ENCODE assay signal across 8 cellular contexts in the genomic region with DNA sequence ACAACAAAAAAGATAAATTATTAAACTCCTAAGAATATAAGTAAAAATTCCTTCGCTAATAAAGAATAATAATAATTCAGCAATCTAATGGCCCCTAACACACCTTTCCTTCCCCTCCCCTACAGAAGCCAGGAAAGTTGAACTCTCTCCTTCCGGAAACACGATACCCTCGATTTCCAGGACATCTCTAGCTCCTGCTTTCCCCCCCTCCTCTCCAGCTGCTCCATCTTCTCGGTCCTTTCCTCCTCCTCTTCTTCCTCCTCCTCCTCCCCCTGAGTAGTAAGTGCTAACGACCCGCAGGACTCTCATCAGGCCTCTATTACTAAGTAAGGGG. TPM values are rescaled to one million over a fixed set of nuclear protein-coding genes. Genes with fewer than 3 reads are reported as not detected.
DNase-seq lines count a peak whose midpoint lies in the region; ATAC-seq, FAIRE-seq and TF ChIP-seq lines count a peak whose summit lies in the region.

No MANE protein-coding gene starts in this region.

- peak overlapping the region; percentile 69 to 89 for H3K9ac ChIP-seq in K562 (ENCODE audit: insufficient read depth in 1 of 2, low read depth in 2 of 2, low read length in 2 of 2)

- peak overlapping the region; percentile 81 for H3K4me3 ChIP-seq in MG63
- peak overlapping the region; percentile 93 for H3K4me3 ChIP-seq in K562
- H3K4me3 ChIP-seq in lung, result peak overlapping the region; percentile 69

- H3K79me2 ChIP-seq in K562 (ENCODE audit: control insufficient read depth, insufficient read depth, low read length), result peaks cover 33% of the 10 kb centered on the region

- no peaks in the 10 kb centered on the region; the same call in 1 of the 2 replicates for H3K27me3 ChIP-seq in MG63
- H3K27me3 ChIP-seq in K562 (ENCODE audit: control insufficient read depth in 2 of 2, insufficient read depth in 2 of 2, low read length in 2 of 2), result no peaks in the 10 kb centered on the region
- no peaks in the 10 kb centered on the region for H3K27me3 ChIP-seq in lung (ENCODE audit: control insufficient read depth, insufficient read depth)

- H3K4me1 ChIP-seq in K562 (replicated peaks in 1 of 2; ENCODE audit: control insufficient read depth in 2 of 2, insufficient read depth in 2 of 2, low read length in 2 of 2) (no peaks in the 10 kb centered on the region; a peak in 3 of 5 replicates), lung (ENCODE audit: control insufficient read depth in 2 of 2, insufficient read depth in 2 of 2, low read length in 2 of 2) (peaks cover 0 to 1% of the 10 kb centered on the region in 2 donors)

- no peak for TF ChIP-seq EP300 in K562 (IDR thresholded peaks at IDR 0.05; ENCODE audit: low read length)

- in situ Hi-C loops in K562 (cut with MboI), result no loop called here

- DNase-seq in DMS53 treated with DMSO at 0.1 percent for 48 hours (lab: John Stamatoyannopoulos, UW; ENCODE audit: unreplicated experiment) (peak; percentile 35), MG63 (no peak), K562 (ENCODE audit: extremely low read depth in 1 of 4, low spot score in 3 of 4) (peak in 2 of 4 experiments; percentile 11 to 34), lung (ENCODE audit: low spot score) (no peak), retina (no peak)
- no peak for DNase-seq in stimulated activated naive CD4-positive, alpha-beta T cell treated with Interleukin-2 at 50 U/mL for 16 hours (lab: John Stamatoyannopoulos, UW)
- DNase-seq in activated CD4-positive, alpha-beta T cell treated with anti-CD3 and anti-CD28 coated beads for 48 hours, result no peak

- 0% methylated on average over 4 of the region's 7 CpGs for WGBS in K562 (ENCODE audit: insufficient coverage, low coverage, missing lambda C conversion rate)
- 1 to 3% methylated on average over 7 of the region's 7 CpGs for WGBS in lung, 2 donors

- POLR2A ChIA-PET in K562 (lab: Yijun Ruan, JAX), result no interaction called here

- TF ChIP-seq CTCF in K562 (IDR thresholded peaks at IDR 0.05 in 2 of 3, conservative IDR thresholded peaks at IDR 0.05 in 1 of 3; ENCODE audit: insufficient read depth in 2 of 3, low read depth in 1 of 3, low read length in 3 of 3) (no peak), lung (IDR thresholded peaks at IDR 0.05; ENCODE audit: control extremely low read depth, extremely low read depth) (no peak)

- no peak for TF ChIP-seq RAD21 in K562 (CRISPR knock-in tag; conservative IDR thresholded peaks at IDR 0.05 in 1 of 2, IDR thresholded peaks at IDR 0.05 in 1 of 2)

- BruUV-seq in K562 (replicated peaks; lab: Mats Ljungman, UMichigan), result no TSS peak

- no peaks in the 10 kb centered on the region for H4K20me1 ChIP-seq in K562 (replicated peaks; ENCODE audit: control insufficient read depth, insufficient read depth, low read length)

- peak overlapping the region; percentile 83 for H3K4me2 ChIP-seq in K562 (ENCODE audit: insufficient read depth, low read length)

- FAIRE-seq in K562 (lab: Jason Lieb, UNC), result no peak

- H3K36me3 ChIP-seq in MG63 (no peaks in the 10 kb centered on the region), K562 (ENCODE audit: control insufficient read depth, insufficient read depth, low read length) (no peaks in the 10 kb centered on the region), lung (ENCODE audit: control insufficient read depth in 2 of 2, insufficient read depth in 2 of 2, low read length in 2 of 2) (no peaks in the 10 kb centered on the region)

- H3K27ac ChIP-seq in K562 (ENCODE audit: extremely low read depth, low read depth, low read length), result peak overlapping the region; percentile 63
- peak overlapping the region in 1 of 2 donors; percentile 83 for H3K27ac ChIP-seq in lung (ENCODE audit: low read depth in 1 of 2, low read length in 1 of 2)

- TF ChIP-seq POLR2A in K562 (conservative IDR thresholded peaks at IDR 0.05), result no peak

- no peaks in the 10 kb centered on the region for H3K9me3 ChIP-seq in MG63
- H3K9me3 ChIP-seq in K562 (replicated peaks; ENCODE audit: control insufficient read depth, insufficient read depth, low read depth, low read length), result no peaks in the 10 kb centered on the region
- H3K9me3 ChIP-seq in lung (ENCODE audit: control insufficient read depth in 2 of 2, insufficient read depth in 1 of 2, low read length in 1 of 2), result no peaks in the 10 kb centered on the region

- ATAC-seq in K562 (no peak), lung (ENCODE audit: insufficient read depth, low FRiP score) (no peak), HG02852 (IDR thresholded peaks at IDR 0.05; ENCODE audit: unreplicated experiment) (no peak)

- CTCF ChIA-PET in K562 (lab: Yijun Ruan, JAX; ENCODE audit: low intra/inter-chr PET ratio), result no interaction called here

- intact Hi-C loops in K562 (cut with micrococcal nuclease), result no loop called here

- H3K9me1 ChIP-seq in K562 (ENCODE audit: control insufficient read depth, insufficient read depth, low read length), result no peaks in the 10 kb centered on the region

- H2AFZ ChIP-seq in K562 (ENCODE audit: low read depth, low read length), result peak overlapping the region; percentile 99

TF ChIP-seq in K562, 482 proteins besides CTCF, POLR2A, EP300 and RAD21 (continues in another document):
- TF ChIP-seq ILK (tag; IDR thresholded peaks at IDR 0.05; ENCODE audit: borderline replicate concordance, low read depth) (no peak), PKNOX1 (IDR thresholded peaks at IDR 0.05) (no peak), PTBP1 (IDR thresholded peaks at IDR 0.05; ENCODE audit: low read depth, low read length) (no peak), HDAC2 (IDR thresholded peaks at IDR 0.05) (0 out of 2 replicates have a peak, but pooled peaks have one; percentile 14), ELF2 (CRISPR knock-in tag; IDR thresholded peaks at IDR 0.05) (no peak), JUND (IDR thresholded peaks at IDR 0.05; ENCODE audit: borderline replicate concordance, low read depth, low read length) (no peak), JUND (tag; IDR thresholded peaks at IDR 0.05; ENCODE audit: borderline replicate concordance, low read depth, low read length) (no peak), GTF2F1 (IDR thresholded peaks at IDR 0.05; ENCODE audit: low read depth, low read length) (no peak), LEF1 (IDR thresholded peaks at IDR 0.05) (no peak), POLR3A (IDR thresholded peaks at IDR 0.05; ENCODE audit: borderline replicate concordance, extremely low read depth, insufficient read depth, insufficient read length) (no peak)
- TF ChIP-seq, protein P1, sequence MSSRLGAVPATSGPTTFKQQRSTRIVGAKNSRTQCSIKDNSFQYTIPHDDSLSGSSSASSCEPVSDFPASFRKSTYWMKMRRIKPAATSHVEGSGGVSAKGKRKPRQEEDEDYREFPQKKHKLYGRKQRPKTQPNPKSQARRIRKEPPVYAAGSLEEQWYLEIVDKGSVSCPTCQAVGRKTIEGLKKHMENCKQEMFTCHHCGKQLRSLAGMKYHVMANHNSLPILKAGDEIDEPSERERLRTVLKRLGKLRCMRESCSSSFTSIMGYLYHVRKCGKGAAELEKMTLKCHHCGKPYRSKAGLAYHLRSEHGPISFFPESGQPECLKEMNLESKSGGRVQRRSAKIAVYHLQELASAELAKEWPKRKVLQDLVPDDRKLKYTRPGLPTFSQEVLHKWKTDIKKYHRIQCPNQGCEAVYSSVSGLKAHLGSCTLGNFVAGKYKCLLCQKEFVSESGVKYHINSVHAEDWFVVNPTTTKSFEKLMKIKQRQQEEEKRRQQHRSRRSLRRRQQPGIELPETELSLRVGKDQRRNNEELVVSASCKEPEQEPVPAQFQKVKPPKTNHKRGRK (tag; IDR thresholded peaks at IDR 0.05), result 0 out of 2 replicates have a peak, but pooled peaks have one; percentile 18

RNA-seq across cellular contexts. Expression of gene TASP1, which starts 0.6 kb away (rescaled TPM):
- 7.6 and 8.3 TPM in 2 replicates for total RNA-seq in MG63 (2014; rRNA removed; shearing (Covaris generic); ENCODE audit: low replicate concordance)
- total RNA-seq in K562 (2011; cell fraction: chromatin; rRNA removed; ENCODE audit: low replicate concordance), result 24.9 and 39.3 TPM in 2 replicates
- 9.3 and 14.9 TPM in 2 replicates for total RNA-seq in K562 (2011; cell fraction: nucleolus; rRNA removed)
- total RNA-seq in K562 (2011; cell fraction: nucleoplasm; rRNA removed), result 16.5 and 18.9 TPM in 2 replicates
- total RNA-seq in K562 (2014; rRNA removed), result 5.1 and 5.2 TPM in 2 replicates
- 7.1 and 8.3 TPM in 2 replicates for total RNA-seq in K562 (2014; rRNA removed; fragmentation: Illumina TruSeq; extraction: Trizol)
- total RNA-seq in K562 (2015; rRNA removed; fragmentation: Illumina TruSeq; extraction: Trizol), result 5.4 and 6.4 TPM in 2 replicates
- total RNA-seq in K562 (2021), result 5.4 and 5.9 TPM in 2 replicates
- polyA plus RNA-seq in K562 (2011; rRNA removed), result 8.3 and 11.4 TPM in 2 replicates
- 1.9 and 5.8 TPM in 2 replicates for polyA plus RNA-seq in K562 (2011; cell fraction: cytosol; rRNA removed)
- 7.0 and 14.3 TPM in 2 replicates for polyA plus RNA-seq in K562 (2011; cell fraction: nucleus; rRNA removed)
- polyA plus RNA-seq in K562 (2012), result 4.4 TPM in 2 replicates
- 3.7 and 4.6 TPM in 2 replicates for polyA plus RNA-seq in K562 (2014; fragmentation: Illumina TruSeq; extraction: Trizol)
- 10 to 100 TPM in 1 of 2 experiments, 1 to 10 TPM in 1; 8.6 to 10.6 TPM for polyA plus RNA-seq in K562 (2014; fragmentation: Nextera tagmentation; extraction: Ambion mirVana)
- 5.1 and 6.4 TPM in 2 replicates for polyA plus RNA-seq in K562 (2014; rRNA removed)
- 18.3 and 40.1 TPM in 2 replicates for polyA minus RNA-seq in K562 (2011; rRNA and poly(A)+ RNA removed)
- 2.8 and 8.0 TPM in 2 replicates for polyA minus RNA-seq in K562 (2011; cell fraction: cytosol; rRNA and poly(A)+ RNA removed)
- polyA minus RNA-seq in K562 (2011; cell fraction: nucleus; rRNA and poly(A)+ RNA removed), result 19.5 and 53.2 TPM in 2 replicates
- total RNA-seq in lung, result 10 to 100 TPM; 14.9 to 26.5 TPM
- 1 to 10 TPM; 5.0 to 8.1 TPM for polyA plus RNA-seq in lung
